23 cellular contexts compared by ENCODE assay signal in genomic region chr18:43933177-43933576, GRCh38.
DNase-seq lines count a peak whose midpoint lies in the region; ATAC-seq, FAIRE-seq and TF ChIP-seq lines count a peak whose summit lies in the region.
"Had no signal": no experiment of that assay in that cellular context is flagged by ENCODE, and none has a peak within 500 bp of the region (broad histone marks: within the 10 kb centered on the region; RNA-seq: fewer than 3 reads in every experiment).

No MANE protein-coding gene starts in this region.

- no peaks in the 10 kb centered on the region for H3K9me1 ChIP-seq in IMR-90 (ENCODE audit: insufficient read depth, low read length)

- H3K9me3 Mint-ChIP-seq in nephron progenitor cell: no peaks in the 10 kb centered on the region
- no peaks in the 10 kb centered on the region for H3K9me3 Mint-ChIP-seq in activated T-helper 1 cell treated with anti-CD3 and anti-CD28 coated beads, Interleukin-12 subunit alpha, Interleukin-12 subunit beta, Interleukin-2, Interleukin-4 antibody, amounts not matched to agents 30 ng/mL and 10 ng/mL and 1 ng/mL, durations not matched to agents 14 hours and 24 hours and 36 hours
- H3K9me3 Mint-ChIP-seq: H9 had no signal

- H3K9me3 ChIP-seq in IMR-90 (ENCODE audit: control insufficient read depth, insufficient read depth, low read length) (no peaks in the 10 kb centered on the region), H1 (ENCODE audit: insufficient read depth in 2 of 2, low read depth in 1 of 2, low read length in 1 of 2) (no peaks in the 10 kb centered on the region), subcutaneous abdominal adipose tissue (ENCODE audit: control insufficient read depth in 5 of 5, low read length in 5 of 5) (no peaks in the 10 kb centered on the region)
- H3K9me3 ChIP-seq: A549, Peyer's patch, SJCRH30 had no signal

- H4K91ac ChIP-seq in IMR-90 (ENCODE audit: insufficient read depth, low read depth, low read length): no peak overlapping the region
- no peak overlapping the region for H4K91ac ChIP-seq in H1 (replicated peaks; ENCODE audit: insufficient read length, low read length)

- H3K27ac ChIP-seq in IMR-90 (ENCODE audit: insufficient read depth, low read length) (no peak overlapping the region; the same call in 1 of the 2 replicates), H1 (ENCODE audit: low read depth, low read length) (no peak overlapping the region), subcutaneous abdominal adipose tissue (ENCODE audit: low read depth, low read length) (peak overlapping the region; percentile 45)
- H3K27ac ChIP-seq: A549, Peyer's patch, SJCRH30 had no signal

- H3K4me1 ChIP-seq in IMR-90 (ENCODE audit: control insufficient read depth, insufficient read depth, low read length): peaks cover 5% of the 10 kb centered on the region; the same call in 1 of the 2 replicates
- no peaks in the 10 kb centered on the region for H3K4me1 ChIP-seq in H1 (replicated peaks in 1 of 4; ENCODE audit: control insufficient read depth in 3 of 4, insufficient read depth in 4 of 4, low read length in 3 of 4)
- peaks cover 0 to 15% (median 0%) of the 10 kb centered on the region in 5 donors for H3K4me1 ChIP-seq in subcutaneous abdominal adipose tissue (ENCODE audit: control insufficient read depth in 5 of 5, insufficient read depth in 5 of 5, low read length in 5 of 5)
- H3K4me1 ChIP-seq: A549, Peyer's patch, SJCRH30 had no signal

- TF ChIP-seq EP300 in H1 (IDR thresholded peaks at IDR 0.05; ENCODE audit: borderline replicate concordance in 1 of 2, low read depth in 2 of 2, low read length in 2 of 2): no peak

- no peak overlapping the region for H2BK12ac ChIP-seq in H1 (ENCODE audit: low read depth, low read length)

- BruUV-seq in IMR-90 (replicated peaks; lab: Mats Ljungman, UMichigan): no TSS peak

- in situ Hi-C loops in IMR-90 (cut with MboI; ENCODE audit: low sequenced_read_pairs): no loop called here

- TF ChIP-seq CTCF in IMR-90 (conservative IDR thresholded peaks at IDR 0.05; ENCODE audit: low read depth, low read length): no peak
- TF ChIP-seq CTCF in H1 (IDR thresholded peaks at IDR 0.05; ENCODE audit: control extremely low read depth in 1 of 3, insufficient read depth in 1 of 3, low read depth in 1 of 3, low read length in 3 of 3): no peak
- no peak for TF ChIP-seq CTCF in nephron progenitor cell (IDR thresholded peaks at IDR 0.05)

- H3K23me2 ChIP-seq in H1 (ENCODE audit: low read depth, low read length): no peaks in the 10 kb centered on the region

- H3K27me3 Mint-ChIP-seq in nephron progenitor cell (ENCODE audit: low read depth, poor library complexity): no peaks in the 10 kb centered on the region
- no peaks in the 10 kb centered on the region for H3K27me3 Mint-ChIP-seq in activated T-helper 1 cell treated with anti-CD3 and anti-CD28 coated beads, Interleukin-12 subunit alpha, Interleukin-12 subunit beta, Interleukin-2, Interleukin-4 antibody, amounts not matched to agents 30 ng/mL and 10 ng/mL and 1 ng/mL, durations not matched to agents 14 hours and 24 hours and 36 hours (ENCODE audit: insufficient read depth)
- H3K27me3 Mint-ChIP-seq: B cell; CD4-positive, CD25-positive, alpha-beta regulatory T cell had no signal

- intact Hi-C loops in IMR-90 (cut with micrococcal nuclease): loop anchor here (10.0 kb wide), 1 partner anchor 268 kb away; no protein-coding TSS in a partner anchor
- intact Hi-C loops in activated T-helper 1 cell treated with anti-CD3 and anti-CD28 coated beads, Interleukin-12 subunit alpha, Interleukin-12 subunit beta, Interleukin-2, Interleukin-4 antibody, amounts not matched to agents 30 ng/mL and 10 ng/mL and 1 ng/mL, durations not matched to agents 14 hours and 24 hours and 36 hours (cut with micrococcal nuclease): no loop called here

- WGBS in IMR-90 (ENCODE audit: extremely low coverage in 2 of 2, insufficient read length in 1 of 2), 2 experiments: no CpG with 5 or more reads among the region's 5 CpGs
- 87% methylated on average over 5 of the region's 5 CpGs; no CpG with 5 or more reads in 1 of the 2 experiments for WGBS in H1 (ENCODE audit: extremely low coverage in 1 of 2, insufficient coverage in 1 of 2, insufficient read length in 1 of 2, insufficient replicate concordance in 2 of 2, low coverage in 1 of 2, low lambda C conversion rate in 2 of 2, missing lambda C conversion rate in 1 of 2), 2 experiments

- H3K27ac Mint-ChIP-seq in nephron progenitor cell: peak overlapping the region; percentile 12
- H3K27ac Mint-ChIP-seq in activated T-helper 1 cell treated with anti-CD3 and anti-CD28 coated beads, Interleukin-12 subunit alpha, Interleukin-12 subunit beta, Interleukin-2, Interleukin-4 antibody, amounts not matched to agents 30 ng/mL and 10 ng/mL and 1 ng/mL, durations not matched to agents 14 hours and 24 hours and 36 hours: no peak overlapping the region
- H3K27ac Mint-ChIP-seq: B cell; CD4-positive, CD25-positive, alpha-beta regulatory T cell; H9; HFFc6 had no signal

- H3K4me3 ChIP-seq in IMR-90 (ENCODE audit: insufficient read depth, low read depth, low read length) (no peak overlapping the region), H1 (ENCODE audit: extremely low read depth in 1 of 4, insufficient read depth in 2 of 4, low read depth in 3 of 4, low read length in 4 of 4) (no peak overlapping the region), subcutaneous abdominal adipose tissue (ENCODE audit: low read depth in 1 of 5, low read length in 5 of 5) (no peak overlapping the region)
- H3K4me3 ChIP-seq: A549, GM12878, Peyer's patch, SJCRH30 had no signal

- H3K4ac ChIP-seq in IMR-90 (ENCODE audit: low read depth, low read length) (no peak overlapping the region), H1 (replicated peaks; ENCODE audit: insufficient read length, low read depth, low read length) (no peak overlapping the region)

- no peak overlapping the region for H4K8ac ChIP-seq in IMR-90 (ENCODE audit: low read depth in 2 of 2, low read length in 2 of 2)
- no peak overlapping the region for H4K8ac ChIP-seq in H1 (ENCODE audit: extremely low read depth, insufficient read depth, low read length)

- no peak for FAIRE-seq in H1 (lab: Jason Lieb, UNC)
- FAIRE-seq: A549, GM12878 had no signal

- H3K36me3 ChIP-seq in IMR-90 (ENCODE audit: control insufficient read depth, insufficient read depth, low read length) (no peaks in the 10 kb centered on the region), H1 (ENCODE audit: control insufficient read depth in 2 of 4, insufficient read depth in 4 of 4, low read length in 3 of 4) (no peaks in the 10 kb centered on the region), subcutaneous abdominal adipose tissue (ENCODE audit: control insufficient read depth in 5 of 5, insufficient read depth in 5 of 5, low read length in 5 of 5) (no peaks in the 10 kb centered on the region)
- H3K36me3 ChIP-seq: Peyer's patch, SJCRH30 had no signal

- H4K5ac ChIP-seq in IMR-90 (ENCODE audit: low read depth, low read length): peak overlapping the region; percentile 40; the same call in 1 of the 2 replicates
- H4K5ac ChIP-seq in H1 (ENCODE audit: insufficient read length, low read depth, low read length): no peak overlapping the region

- H3K18ac ChIP-seq in IMR-90 (ENCODE audit: low read depth, low read length) (peak overlapping the region; percentile 69; the same call in 1 of the 2 replicates), H1 (ENCODE audit: extremely low read depth, low read length) (no peak overlapping the region)

- H3K56ac ChIP-seq in IMR-90 (ENCODE audit: extremely low read depth, insufficient read depth, low read length) (no peak overlapping the region), H1 (replicated peaks; ENCODE audit: insufficient read length, low read depth, low read length) (no peak overlapping the region)

- POLR2A ChIA-PET in IMR-90 (lab: Charles Lee; ENCODE audit: unreplicated experiment) (no interaction called here), H1 (lab: Charles Lee; ENCODE audit: partially characterized antibody) (no interaction called here)

- H3K14ac ChIP-seq in IMR-90 (replicated peaks; ENCODE audit: low read depth, low read length) (no peak overlapping the region), H1 (ENCODE audit: insufficient read length) (no peak overlapping the region)

- H2BK5ac ChIP-seq in IMR-90 (ENCODE audit: low read depth, low read length, poor library complexity, severe bottlenecking): no peak overlapping the region
- H2BK5ac ChIP-seq in H1 (ENCODE audit: low read depth, low read length): no peak overlapping the region

- peak overlapping the region; percentile 39; the same call in 1 of the 2 replicates for H2BK20ac ChIP-seq in IMR-90 (ENCODE audit: low read depth, low read length)
- H2BK20ac ChIP-seq in H1 (ENCODE audit: low read length): no peak overlapping the region

- peaks cover 22% of the 10 kb centered on the region for H3K4me1 Mint-ChIP-seq in nephron progenitor cell
- no peaks in the 10 kb centered on the region for H3K4me1 Mint-ChIP-seq in activated T-helper 1 cell treated with anti-CD3 and anti-CD28 coated beads, Interleukin-12 subunit alpha, Interleukin-12 subunit beta, Interleukin-2, Interleukin-4 antibody, amounts not matched to agents 30 ng/mL and 10 ng/mL and 1 ng/mL, durations not matched to agents 14 hours and 24 hours and 36 hours (ENCODE audit: low read depth)
- H3K4me1 Mint-ChIP-seq: B cell; CD4-positive, CD25-positive, alpha-beta regulatory T cell had no signal

- H2AK9ac ChIP-seq in IMR-90 (replicated peaks; ENCODE audit: low read depth, low read length, poor library complexity): no peak overlapping the region

- H3K23ac ChIP-seq in IMR-90 (ENCODE audit: low read depth, low read length) (no peak overlapping the region), H1 (ENCODE audit: insufficient read length) (no peak overlapping the region)

- H3K4me2 ChIP-seq in IMR-90 (ENCODE audit: low read depth, low read length): no peak overlapping the region
- H3K4me2 ChIP-seq in H1 (ENCODE audit: insufficient read depth in 1 of 2, low read depth in 2 of 2, low read length in 2 of 2): no peak overlapping the region
- H3K4me2 ChIP-seq: A549 had no signal

- H3K79me1 ChIP-seq in IMR-90 (ENCODE audit: low read depth in 1 of 2, low read length in 2 of 2) (no peaks in the 10 kb centered on the region), H1 (ENCODE audit: low read depth, low read length) (no peaks in the 10 kb centered on the region)

- dilution Hi-C loops in IMR-90 (cut with HindIII; ENCODE audit: low sequenced_read_pairs, unreplicated experiment): no loop called here

- no peak overlapping the region for H2AK5ac ChIP-seq in IMR-90 (ENCODE audit: low read depth, low read length)
- no peak overlapping the region for H2AK5ac ChIP-seq in H1 (ENCODE audit: low read depth, low read length)

- no peak overlapping the region for H2BK120ac ChIP-seq in IMR-90 (ENCODE audit: low read depth, low read length)
- H2BK120ac ChIP-seq in H1 (replicated peaks; ENCODE audit: low read depth, low read length): no peak overlapping the region

- CTCF ChIA-PET in IMR-90 (lab: Yijun Ruan, JAX) (no interaction called here), H1 (lab: Charles Lee; ENCODE audit: partially characterized antibody) (no interaction called here)

- H3K9ac ChIP-seq in IMR-90 (ENCODE audit: low read depth, low read length) (no peak overlapping the region), H1 (replicated peaks in 1 of 4; ENCODE audit: extremely low read depth in 1 of 4, low read depth in 3 of 4, low read length in 3 of 4) (no peak overlapping the region), subcutaneous abdominal adipose tissue (ENCODE audit: low read length in 5 of 5) (no peak overlapping the region)

- no peak for TF ChIP-seq POLR2A in IMR-90 (IDR thresholded peaks at IDR 0.05; ENCODE audit: low read depth, low read length)
- no peak for TF ChIP-seq POLR2A in H1 (IDR thresholded peaks at IDR 0.05; ENCODE audit: control extremely low read depth in 1 of 2, low read depth in 2 of 2, low read length in 2 of 2)

- H3K27me3 ChIP-seq in IMR-90 (ENCODE audit: control insufficient read depth, insufficient read depth, low read length): no peaks in the 10 kb centered on the region
- H3K27me3 ChIP-seq in H1 (replicated peaks in 1 of 4; ENCODE audit: control insufficient read depth in 3 of 4, extremely low read depth in 1 of 4, insufficient read depth in 3 of 4, low read length in 3 of 4): no peaks in the 10 kb centered on the region
- no peaks in the 10 kb centered on the region for H3K27me3 ChIP-seq in subcutaneous abdominal adipose tissue (ENCODE audit: control insufficient read depth in 5 of 5, insufficient read depth in 4 of 5, low read length in 5 of 5)
- H3K27me3 ChIP-seq: Peyer's patch, SJCRH30 had no signal

- H3K4me3 Mint-ChIP-seq in nephron progenitor cell: no peak overlapping the region
- H3K4me3 Mint-ChIP-seq in activated T-helper 1 cell treated with anti-CD3 and anti-CD28 coated beads, Interleukin-12 subunit alpha, Interleukin-12 subunit beta, Interleukin-2, Interleukin-4 antibody, amounts not matched to agents 30 ng/mL and 10 ng/mL and 1 ng/mL, durations not matched to agents 14 hours and 24 hours and 36 hours: no peak overlapping the region
- H3K4me3 Mint-ChIP-seq: B cell, H9, HFFc6 had no signal

- no peak for TF ChIP-seq RAD21 in IMR-90 (IDR thresholded peaks at IDR 0.05; ENCODE audit: low read length)
- TF ChIP-seq RAD21 in H1 (IDR thresholded peaks at IDR 0.05 in 1 of 2, conservative IDR thresholded peaks at IDR 0.05 in 1 of 2; ENCODE audit: low read depth in 2 of 2, low read length in 2 of 2): no peak

- H4K20me1 ChIP-seq in IMR-90 (ENCODE audit: insufficient read depth, low read length) (no peaks in the 10 kb centered on the region), H1 (replicated peaks in 1 of 2; ENCODE audit: control insufficient read depth in 1 of 2, insufficient read depth in 2 of 2, low read length in 2 of 2) (no peaks in the 10 kb centered on the region)

- H2BK15ac ChIP-seq in IMR-90 (ENCODE audit: low read depth, low read length): no peak overlapping the region
- H2BK15ac ChIP-seq in H1 (ENCODE audit: low read length): no peak overlapping the region

- no peak overlapping the region for H2AFZ ChIP-seq in IMR-90 (replicated peaks; ENCODE audit: low read length, poor library complexity)
- H2AFZ ChIP-seq in H1 (ENCODE audit: low read length): 0 out of 2 replicates have a peak overlapping the region, but pooled peaks have one; percentile 82

- no peak for DNase-seq in IMR-90
- no peak for DNase-seq in H1 (ENCODE audit: low read depth in 1 of 2, low spot score in 2 of 2)
- no peak for DNase-seq in nephron progenitor cell
- DNase-seq in HuH-7.5 (ENCODE audit: low spot score): no peak
- no peak for DNase-seq in activated T-helper 1 cell treated with anti-CD3 and anti-CD28 coated beads, Interleukin-12 subunit alpha, Interleukin-12 subunit beta, Interleukin-2, Interleukin-4 antibody, amounts not matched to agents 30 ng/mL and 10 ng/mL and 1 ng/mL, durations not matched to agents 14 hours and 24 hours and 36 hours (ENCODE audit: low spot score)
- no peak for DNase-seq in superior temporal gyrus (ENCODE audit: extremely low spot score)
- DNase-seq: CD4-positive, CD25-positive, alpha-beta regulatory T cell; DMS79 treated with DMSO at 0.1 percent for 48 hours; H9; HFFc6; Kasumi-1; NCI-H1417 treated with DMSO at 0.1 percent for 48 hours; NCI-H187 treated with DMSO at 0.1 percent for 48 hours; NCI-H2107; NCI-H510A treated with DMSO at 0.1 percent for 48 hours; NCI-H748 treated with DMSO at 0.1 percent for 48 hours; NK-92 treated with Interleukin-12 subunit alpha and Interleukin-12 subunit beta, amount 100 ng/mL, for 24 hours; Peyer's patch; SJCRH30 had no signal

- ATAC-seq in IMR-90 (ENCODE audit: low read depth): no peak
- ATAC-seq: A549, GM12878 had no signal

- H3K36me3 Mint-ChIP-seq in nephron progenitor cell (ENCODE audit: low read depth): no peaks in the 10 kb centered on the region
- H3K36me3 Mint-ChIP-seq in activated T-helper 1 cell treated with anti-CD3 and anti-CD28 coated beads, Interleukin-12 subunit alpha, Interleukin-12 subunit beta, Interleukin-2, Interleukin-4 antibody, amounts not matched to agents 30 ng/mL and 10 ng/mL and 1 ng/mL, durations not matched to agents 14 hours and 24 hours and 36 hours (ENCODE audit: low read depth): no peaks in the 10 kb centered on the region
- H3K36me3 Mint-ChIP-seq: CD4-positive, CD25-positive, alpha-beta regulatory T cell had no signal

- H3K79me2 ChIP-seq in H1 (ENCODE audit: control insufficient read depth in 1 of 2, insufficient read depth in 2 of 2, low read length in 2 of 2): no peaks in the 10 kb centered on the region
